ENCODE assay signal across 1 cellular context in the genomic region with DNA sequence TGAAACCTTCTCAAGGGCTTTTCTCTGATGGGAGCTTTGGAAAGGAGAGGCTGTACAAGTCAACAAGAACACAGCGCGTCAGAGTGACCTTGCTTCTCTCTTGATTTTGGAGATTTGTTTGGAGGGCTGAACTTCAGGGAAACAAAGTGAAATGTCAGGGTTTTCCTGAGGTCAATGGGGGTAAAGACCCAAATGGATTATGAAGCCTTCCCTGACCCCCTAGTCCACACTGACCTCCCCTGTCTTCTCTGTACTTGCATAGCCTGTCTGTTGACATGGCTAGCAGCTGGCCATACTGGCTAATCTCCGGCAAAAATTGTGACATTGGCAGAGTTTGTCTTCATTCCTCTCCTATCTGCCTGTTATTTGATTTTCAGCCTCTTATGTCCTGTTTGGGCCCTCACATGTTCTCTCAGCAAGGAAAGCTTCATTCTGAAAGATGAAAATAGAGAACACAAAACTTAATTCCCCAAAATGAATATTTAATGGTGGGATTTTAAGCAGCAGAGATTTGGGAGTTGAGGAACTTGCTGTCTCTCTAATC.
TF ChIP-seq lines count a peak whose summit lies in the region.

No MANE protein-coding gene starts in this region.

TF ChIP-seq in HepG2, 621 proteins besides CTCF, POLR2A, EP300 and RAD21 (continued from another document and continues in another):
- no peak; the same call in 1 of the 2 replicates for TF ChIP-seq HNF1A (IDR thresholded peaks at IDR 0.05; ENCODE audit: low read depth)
- TF ChIP-seq HNF1A (CRISPR knock-in tag; IDR thresholded peaks at IDR 0.05; ENCODE audit: borderline replicate concordance), result 0 out of 2 replicates have a peak, but pooled peaks have one; percentile 40
- peak; percentile 74 for TF ChIP-seq ZNF331 (CRISPR knock-in tag; IDR thresholded peaks at IDR 0.05)
- peak; percentile 57; the same call in 1 of the 2 replicates for TF ChIP-seq MIER2 (CRISPR knock-in tag; IDR thresholded peaks at IDR 0.05)
- TF ChIP-seq HINFP (CRISPR knock-in tag; IDR thresholded peaks at IDR 0.05; ENCODE audit: low read depth), result no peak
- peak; percentile 69 for TF ChIP-seq GATAD2A (CRISPR knock-in tag; IDR thresholded peaks at IDR 0.05)
- no peak for TF ChIP-seq ZNF572 (CRISPR knock-in tag; IDR thresholded peaks at IDR 0.05)
- no peak for TF ChIP-seq HDAC6 (IDR thresholded peaks at IDR 0.05; ENCODE audit: low read depth, low read length)
- TF ChIP-seq FOXP4 (CRISPR knock-in tag; IDR thresholded peaks at IDR 0.05), result peak; percentile 78
- TF ChIP-seq ZNF614 (CRISPR knock-in tag; IDR thresholded peaks at IDR 0.05; ENCODE audit: borderline replicate concordance), result no peak; the same call in 1 of the 2 replicates
- no peak for TF ChIP-seq MEIS2 (CRISPR knock-in tag; IDR thresholded peaks at IDR 0.05)
- peak; percentile 42 for TF ChIP-seq SAP130 (CRISPR knock-in tag; IDR thresholded peaks at IDR 0.05; ENCODE audit: low read depth)
- TF ChIP-seq SMC3 (IDR thresholded peaks at IDR 0.05; ENCODE audit: low read length), result 0 out of 2 replicates have a peak, but pooled peaks have one; percentile 16
- peak; percentile 54; the same call in 1 of the 2 replicates for TF ChIP-seq GFI1 (CRISPR knock-in tag; IDR thresholded peaks at IDR 0.05; ENCODE audit: borderline replicate concordance)
- TF ChIP-seq HMG20A (CRISPR knock-in tag; IDR thresholded peaks at IDR 0.05; ENCODE audit: borderline replicate concordance), result peak; percentile 33; the same call in 1 of the 2 replicates
- no peak for TF ChIP-seq LCORL (IDR thresholded peaks at IDR 0.05)
- peak; percentile 80 for TF ChIP-seq LCORL (CRISPR knock-in tag; IDR thresholded peaks at IDR 0.05)
- no peak for TF ChIP-seq CENPBD1 (CRISPR knock-in tag; IDR thresholded peaks at IDR 0.05; ENCODE audit: borderline replicate concordance, low read depth)
- TF ChIP-seq ZNF251 (CRISPR knock-in tag; IDR thresholded peaks at IDR 0.05), result no peak
- TF ChIP-seq SMAD3 (CRISPR knock-in tag; IDR thresholded peaks at IDR 0.05), result no peak
- no peak; the same call in 1 of the 2 replicates for TF ChIP-seq ZNF264 (CRISPR knock-in tag; IDR thresholded peaks at IDR 0.05)
- TF ChIP-seq ZFP90 (CRISPR knock-in tag; IDR thresholded peaks at IDR 0.05; ENCODE audit: borderline replicate concordance), result 0 out of 2 replicates have a peak, but pooled peaks have one; percentile 23
- TF ChIP-seq, protein P1, sequence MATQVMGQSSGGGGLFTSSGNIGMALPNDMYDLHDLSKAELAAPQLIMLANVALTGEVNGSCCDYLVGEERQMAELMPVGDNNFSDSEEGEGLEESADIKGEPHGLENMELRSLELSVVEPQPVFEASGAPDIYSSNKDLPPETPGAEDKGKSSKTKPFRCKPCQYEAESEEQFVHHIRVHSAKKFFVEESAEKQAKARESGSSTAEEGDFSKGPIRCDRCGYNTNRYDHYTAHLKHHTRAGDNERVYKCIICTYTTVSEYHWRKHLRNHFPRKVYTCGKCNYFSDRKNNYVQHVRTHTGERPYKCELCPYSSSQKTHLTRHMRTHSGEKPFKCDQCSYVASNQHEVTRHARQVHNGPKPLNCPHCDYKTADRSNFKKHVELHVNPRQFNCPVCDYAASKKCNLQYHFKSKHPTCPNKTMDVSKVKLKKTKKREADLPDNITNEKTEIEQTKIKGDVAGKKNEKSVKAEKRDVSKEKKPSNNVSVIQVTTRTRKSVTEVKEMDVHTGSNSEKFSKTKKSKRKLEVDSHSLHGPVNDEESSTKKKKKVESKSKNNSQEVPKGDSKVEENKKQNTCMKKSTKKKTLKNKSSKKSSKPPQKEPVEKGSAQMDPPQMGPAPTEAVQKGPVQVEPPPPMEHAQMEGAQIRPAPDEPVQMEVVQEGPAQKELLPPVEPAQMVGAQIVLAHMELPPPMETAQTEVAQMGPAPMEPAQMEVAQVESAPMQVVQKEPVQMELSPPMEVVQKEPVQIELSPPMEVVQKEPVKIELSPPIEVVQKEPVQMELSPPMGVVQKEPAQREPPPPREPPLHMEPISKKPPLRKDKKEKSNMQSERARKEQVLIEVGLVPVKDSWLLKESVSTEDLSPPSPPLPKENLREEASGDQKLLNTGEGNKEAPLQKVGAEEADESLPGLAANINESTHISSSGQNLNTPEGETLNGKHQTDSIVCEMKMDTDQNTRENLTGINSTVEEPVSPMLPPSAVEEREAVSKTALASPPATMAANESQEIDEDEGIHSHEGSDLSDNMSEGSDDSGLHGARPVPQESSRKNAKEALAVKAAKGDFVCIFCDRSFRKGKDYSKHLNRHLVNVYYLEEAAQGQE (IDR thresholded peaks at IDR 0.05; ENCODE audit: borderline replicate concordance in 1 of 2, low read depth in 1 of 2, low read length in 2 of 2), result peak in 1 of 2 experiments; percentile 35; a peak in 1 of 4 replicates
- TF ChIP-seq KAT7 (CRISPR knock-in tag; IDR thresholded peaks at IDR 0.05; ENCODE audit: borderline replicate concordance), result peak; percentile 57; the same call in 1 of the 2 replicates
- no peak for TF ChIP-seq ZNF724P (CRISPR knock-in tag; IDR thresholded peaks at IDR 0.05; ENCODE audit: borderline replicate concordance)
- TF ChIP-seq FOXA3 (CRISPR knock-in tag; IDR thresholded peaks at IDR 0.05), result peak; percentile 52; the same call in 1 of the 2 replicates
- TF ChIP-seq, protein P2, sequence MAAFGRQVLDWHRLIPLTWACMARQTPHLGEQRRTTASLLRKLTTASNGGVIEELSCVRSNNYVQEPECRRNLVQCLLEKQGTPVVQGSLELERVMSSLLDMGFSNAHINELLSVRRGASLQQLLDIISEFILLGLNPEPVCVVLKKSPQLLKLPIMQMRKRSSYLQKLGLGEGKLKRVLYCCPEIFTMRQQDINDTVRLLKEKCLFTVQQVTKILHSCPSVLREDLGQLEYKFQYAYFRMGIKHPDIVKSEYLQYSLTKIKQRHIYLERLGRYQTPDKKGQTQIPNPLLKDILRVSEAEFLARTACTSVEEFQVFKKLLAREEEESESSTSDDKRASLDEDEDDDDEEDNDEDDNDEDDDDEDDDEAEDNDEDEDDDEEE (CRISPR knock-in tag; IDR thresholded peaks at IDR 0.05), result no peak
- peak; percentile 86 for TF ChIP-seq RARA (CRISPR knock-in tag; IDR thresholded peaks at IDR 0.05)
- TF ChIP-seq MTF2 (CRISPR knock-in tag; IDR thresholded peaks at IDR 0.05; ENCODE audit: borderline replicate concordance), result no peak
- peak; percentile 68 for TF ChIP-seq SOX5 (CRISPR knock-in tag; IDR thresholded peaks at IDR 0.05; ENCODE audit: borderline replicate concordance)
- TF ChIP-seq PATZ1 (CRISPR knock-in tag; IDR thresholded peaks at IDR 0.05), result peak; percentile 65; the same call in 1 of the 2 replicates
- no peak for TF ChIP-seq ZNF136 (CRISPR knock-in tag; IDR thresholded peaks at IDR 0.05; ENCODE audit: low read depth)
- peak; percentile 41; the same call in 1 of the 2 replicates for TF ChIP-seq ZNF574 (CRISPR knock-in tag; IDR thresholded peaks at IDR 0.05)
- no peak for TF ChIP-seq SMAD9 (CRISPR knock-in tag; IDR thresholded peaks at IDR 0.05)
- TF ChIP-seq RFXAP (CRISPR knock-in tag; IDR thresholded peaks at IDR 0.05; ENCODE audit: borderline replicate concordance), result peak; percentile 55; the same call in 1 of the 2 replicates
- TF ChIP-seq, protein P3, sequence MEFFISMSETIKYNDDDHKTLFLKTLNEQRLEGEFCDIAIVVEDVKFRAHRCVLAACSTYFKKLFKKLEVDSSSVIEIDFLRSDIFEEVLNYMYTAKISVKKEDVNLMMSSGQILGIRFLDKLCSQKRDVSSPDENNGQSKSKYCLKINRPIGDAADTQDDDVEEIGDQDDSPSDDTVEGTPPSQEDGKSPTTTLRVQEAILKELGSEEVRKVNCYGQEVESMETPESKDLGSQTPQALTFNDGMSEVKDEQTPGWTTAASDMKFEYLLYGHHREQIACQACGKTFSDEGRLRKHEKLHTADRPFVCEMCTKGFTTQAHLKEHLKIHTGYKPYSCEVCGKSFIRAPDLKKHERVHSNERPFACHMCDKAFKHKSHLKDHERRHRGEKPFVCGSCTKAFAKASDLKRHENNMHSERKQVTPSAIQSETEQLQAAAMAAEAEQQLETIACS (CRISPR knock-in tag; IDR thresholded peaks at IDR 0.05), result no peak
- 0 out of 2 replicates have a peak, but pooled peaks have one; percentile 4 for TF ChIP-seq JUND (CRISPR knock-in tag; IDR thresholded peaks at IDR 0.05)
